ENCODE assay signal across 8 cellular contexts in the genomic region with DNA sequence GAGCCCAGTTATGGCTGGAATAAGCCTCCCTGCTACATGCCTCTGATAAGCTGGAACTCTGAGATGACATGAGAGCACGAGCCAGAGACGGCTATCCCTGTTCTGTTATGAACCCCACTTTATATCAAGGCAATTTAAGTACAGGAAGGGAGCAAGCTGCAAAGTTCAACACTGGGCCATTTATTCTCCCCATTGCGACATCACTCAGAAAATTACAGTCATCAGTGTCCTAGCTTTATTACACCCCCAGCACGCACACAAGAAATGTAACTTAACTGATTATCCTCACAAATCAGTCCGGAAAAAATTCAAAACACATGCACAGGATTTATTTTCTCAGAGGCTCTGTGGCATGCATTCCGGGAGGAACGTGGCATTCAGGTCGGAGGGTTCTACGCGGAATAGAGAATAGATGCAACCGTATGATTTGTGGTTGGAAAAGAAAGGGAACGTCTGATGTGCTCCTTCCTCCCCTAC.
A peak's percentile ranks its signal among the peaks of the same experiment; 100 is the strongest.
DNase-seq lines count a peak whose midpoint lies in the region; ATAC-seq, FAIRE-seq and TF ChIP-seq lines count a peak whose summit lies in the region.

No MANE protein-coding gene starts in this region.

- peaks cover 2% of the 10 kb centered on the region for H4K20me1 ChIP-seq in endothelial cell of umbilical vein (replicated peaks; ENCODE audit: control insufficient read depth, extremely low read depth, insufficient read depth, low read length)

- no TSS peak for BruUV-seq in endothelial cell of umbilical vein (replicated peaks; lab: Mats Ljungman, UMichigan)

- H3K4me1 ChIP-seq in endothelial cell of umbilical vein (ENCODE audit: control insufficient read depth, extremely low read depth, insufficient read depth, low read length) (peaks cover 30% of the 10 kb centered on the region), pancreas (peaks cover 10 to 16% (median 14%) of the 10 kb centered on the region in 3 donors)

- CTCF ChIA-PET in endothelial cell of umbilical vein (lab: Charles Lee), result interaction anchor here (0.6 to 5.4 kb wide), 34 partner anchors 9 to 763 kb away, joined by 3 to 46 read pairs (median 4); no protein-coding TSS in a partner anchor

- peak overlapping the region; percentile 84 for H3K4me2 ChIP-seq in endothelial cell of umbilical vein (ENCODE audit: insufficient read depth, low read length)

- no peak for ATAC-seq in pancreas
- ATAC-seq in HG03457 (IDR thresholded peaks at IDR 0.05; ENCODE audit: unreplicated experiment), result no peak
- no peak for ATAC-seq in GM18858 (IDR thresholded peaks at IDR 0.05; ENCODE audit: unreplicated experiment)

- peak overlapping the region; percentile 98 for H3K27ac ChIP-seq in endothelial cell of umbilical vein (ENCODE audit: insufficient read depth, low read depth, low read length)
- H3K27ac ChIP-seq in pancreas, result peak overlapping the region; percentile 95 to 99 (median 99)

- H3K9me1 ChIP-seq in endothelial cell of umbilical vein (replicated peaks; ENCODE audit: control insufficient read depth, extremely low read depth, insufficient read depth, low read length), result no peaks in the 10 kb centered on the region

- H3K4me3 ChIP-seq in GM06990 (replicated peaks; ENCODE audit: low read depth, low read length) (peak overlapping the region; percentile 51), endothelial cell of umbilical vein (replicated peaks in 1 of 3; ENCODE audit: insufficient read depth in 1 of 3, low read depth in 1 of 3, low read length in 3 of 3) (peak overlapping the region in 2 of 3 experiments; percentile 2 to 55), pancreas (peak overlapping the region in 3 of 4 donors; percentile 11 to 69 (median 38))

- no peak for TF ChIP-seq POLR2A in endothelial cell of umbilical vein (IDR thresholded peaks at IDR 0.05; ENCODE audit: low read depth, low read length)

- dilution Hi-C loops in endothelial cell of umbilical vein (cut with MboI; ENCODE audit: extremely low pct_ligation_motif_present, low sequenced_read_pairs), result no loop called here

- no peak for TF ChIP-seq CTCF in GM06990 (IDR thresholded peaks at IDR 0.05; ENCODE audit: insufficient read depth, low read length, poor library complexity, severe bottlenecking)
- TF ChIP-seq CTCF in endothelial cell of umbilical vein (IDR thresholded peaks at IDR 0.05; ENCODE audit: extremely low read depth in 1 of 2, insufficient read depth in 1 of 2, low read depth in 1 of 2, low read length in 2 of 2), result no peak
- TF ChIP-seq CTCF in pancreas (IDR thresholded peaks at IDR 0.05), result no peak

- 34 to 43% methylated on average over 12 of the region's 12 CpGs for WGBS in pancreas, 2 donors

- peak overlapping the region; percentile 93 for H3K9ac ChIP-seq in endothelial cell of umbilical vein (replicated peaks; ENCODE audit: extremely low read depth, insufficient read depth, low read length)

- H2AFZ ChIP-seq in endothelial cell of umbilical vein (ENCODE audit: low read depth, low read length), result no peak overlapping the region

- intact Hi-C loops in endothelial cell of umbilical vein (cut with micrococcal nuclease), result loop anchor here (1.0 to 5.0 kb wide), 11 partner anchors 59 to 646 kb away; no protein-coding TSS in a partner anchor
- intact Hi-C loops in pancreas (cut with DNase I), result loop anchor here in 2 of 3 donors (5.0 to 10.0 kb wide), 4 partner anchors 80 to 457 kb away; no protein-coding TSS in a partner anchor

- H3K9me3 ChIP-seq in endothelial cell of umbilical vein (replicated peaks; ENCODE audit: control insufficient read depth, insufficient read depth, low read length), result no peaks in the 10 kb centered on the region
- H3K9me3 ChIP-seq in pancreas, result no peaks in the 10 kb centered on the region

- DNase-seq in GM06990 (ENCODE audit: extremely low read depth, insufficient read length) (no peak), RKO (ENCODE audit: low spot score) (peak; percentile 55), endothelial cell of umbilical vein (ENCODE audit: low read depth, low spot score) (no peak), pancreas (no peak), germinal center (ENCODE audit: low spot score) (no peak), ecto neural progenitor cell (ENCODE audit: low spot score) (no peak)

- H3K36me3 ChIP-seq in GM06990 (ENCODE audit: control insufficient read depth, insufficient read depth, low read length) (no peaks in the 10 kb centered on the region; the same call in 1 of the 2 replicates), endothelial cell of umbilical vein (ENCODE audit: control insufficient read depth in 2 of 2, extremely low read depth in 1 of 2, insufficient read depth in 2 of 2, low read length in 2 of 2) (peaks cover 0 to 13% of the 10 kb centered on the region in 2 experiments), pancreas (peaks cover 0 to 12% (median 9%) of the 10 kb centered on the region in 3 donors)

- POLR2A ChIA-PET in endothelial cell of umbilical vein (lab: Charles Lee), result interaction anchor here (0.8 to 1.6 kb wide), 4 partner anchors 112 to 373 kb away, joined by 3 to 9 read pairs (median 6); no protein-coding TSS in a partner anchor

- H3K79me2 ChIP-seq in endothelial cell of umbilical vein (ENCODE audit: control insufficient read depth, insufficient read depth, low read length), result peaks cover 23% of the 10 kb centered on the region

- FAIRE-seq in endothelial cell of umbilical vein (lab: Jason Lieb, UNC) (no peak), pancreas (lab: Jason Lieb, UNC) (no peak)

- H3K27me3 ChIP-seq in GM06990 (replicated peaks; ENCODE audit: control insufficient read depth, insufficient read depth, low read length) (no peaks in the 10 kb centered on the region; the same call in 1 of the 2 replicates), endothelial cell of umbilical vein (ENCODE audit: control insufficient read depth in 2 of 2, insufficient read depth in 2 of 2, low read length in 2 of 2) (no peaks in the 10 kb centered on the region), pancreas (no peaks in the 10 kb centered on the region)

TF ChIP-seq in endothelial cell of umbilical vein, 7 proteins besides CTCF, POLR2A, EP300 and RAD21:
- TF ChIP-seq MYC (IDR thresholded peaks at IDR 0.05; ENCODE audit: low read depth, low read length), result no peak
- TF ChIP-seq FOS (IDR thresholded peaks at IDR 0.05; ENCODE audit: borderline replicate concordance, insufficient read depth, low read length), result no peak
- no peak for TF ChIP-seq POLR2AphosphoS5 (IDR thresholded peaks at IDR 0.05; ENCODE audit: insufficient read depth, low read depth, low read length)
- TF ChIP-seq GATA2 (IDR thresholded peaks at IDR 0.05; ENCODE audit: insufficient read depth, insufficient read length, low read depth, low read length), result no peak
- TF ChIP-seq, protein P1, sequence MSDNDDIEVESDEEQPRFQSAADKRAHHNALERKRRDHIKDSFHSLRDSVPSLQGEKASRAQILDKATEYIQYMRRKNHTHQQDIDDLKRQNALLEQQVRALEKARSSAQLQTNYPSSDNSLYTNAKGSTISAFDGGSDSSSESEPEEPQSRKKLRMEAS (IDR thresholded peaks at IDR 0.05; ENCODE audit: insufficient read depth, insufficient read length), result no peak
